24 cellular contexts compared by ENCODE assay signal in the genomic region with DNA sequence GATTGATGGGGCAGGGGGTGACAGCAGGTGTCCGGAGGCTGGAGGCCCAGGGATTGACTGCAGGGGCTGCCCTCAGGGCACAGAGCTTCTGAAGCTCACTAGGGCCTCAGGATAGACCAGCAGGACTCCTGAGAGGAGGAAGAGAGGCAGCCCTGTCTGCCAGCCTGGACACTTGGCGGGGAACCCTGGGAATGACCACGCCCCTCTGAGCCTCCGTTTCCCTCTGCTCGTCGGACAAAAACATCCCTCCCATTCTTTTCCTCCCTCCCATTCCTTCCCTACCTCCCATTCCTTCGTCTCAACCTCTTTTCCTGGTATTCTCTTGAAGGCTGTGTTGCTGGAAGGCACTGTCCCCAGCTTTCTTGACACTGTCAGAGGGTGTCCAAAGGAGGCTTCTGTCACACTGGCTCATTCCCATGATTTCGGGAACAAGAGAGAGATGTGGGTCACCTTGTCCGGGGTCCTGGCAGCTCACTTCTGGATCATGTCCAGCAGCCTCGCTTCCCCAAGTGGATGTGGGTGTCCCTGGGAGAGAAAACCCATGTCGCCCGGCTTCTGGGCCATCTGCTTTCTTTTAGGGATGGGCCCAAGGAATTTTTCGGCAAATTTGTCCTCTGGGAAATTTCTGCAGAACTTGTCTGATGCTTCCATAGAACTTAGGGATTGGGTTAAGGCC.
"Had no signal": no experiment of that assay in that cellular context is flagged by ENCODE, and none has a peak within 500 bp of the region (broad histone marks: within the 10 kb centered on the region; RNA-seq: fewer than 3 reads in every experiment).

No MANE protein-coding gene starts in this region.

- H3K9me3 Mint-ChIP-seq: endodermal cell; naive thymus-derived CD8-positive, alpha-beta T cell; neural progenitor cell; stimulated activated memory B cell treated with anti-CD40 and anti-IgM and Interleukin-4, amounts not matched to agents 10 μg/mL and 1 μg/mL and 100 μg/mL, for 72 hours had no signal

- H3K4me3 ChIP-seq: coronary artery, heart left ventricle, mucosa of descending colon, neural progenitor cell, pancreas, prostate gland, spleen, stomach, thoracic aorta, transverse colon had no signal

- H3K27ac ChIP-seq: coronary artery, heart left ventricle, neural progenitor cell, pancreas, prostate gland, spleen, stomach, thoracic aorta, transverse colon had no signal

- H3K9me3 ChIP-seq: heart left ventricle, mucosa of descending colon, pancreas, prostate gland, spleen, stomach, thoracic aorta, transverse colon had no signal

- DNase-seq: effector CD4-positive, alpha-beta T cell; endodermal cell; foreskin melanocyte; hippocampal formation; kidney glomerular epithelial cell; naive thymus-derived CD8-positive, alpha-beta T cell; nucleus accumbens; pancreas; retina; spleen; stimulated activated CD4-positive, alpha-beta T cell treated with anti-CD3 and anti-CD28 coated beads, Interleukin-15, amount 100 ng/mL, for 24 hours; stimulated activated CD4-positive, alpha-beta T cell treated with anti-CD3 and anti-CD28 coated beads, Interleukin-1b, Interleukin-23, amount 100 ng/mL, for 48 hours; stimulated activated CD4-positive, alpha-beta T cell treated with anti-CD3 and anti-CD28 coated beads, Interleukin-4, amount 100 ng/mL, for 24 hours; stomach; transverse colon had no signal

- H3K27me3 Mint-ChIP-seq: naive thymus-derived CD8-positive, alpha-beta T cell; stimulated activated memory B cell treated with anti-CD40 and anti-IgM and Interleukin-4, amounts not matched to agents 10 μg/mL and 1 μg/mL and 100 μg/mL, for 72 hours had no signal

- H3K27ac Mint-ChIP-seq: endodermal cell; stimulated activated memory B cell treated with anti-CD40 and anti-IgM and Interleukin-4, amounts not matched to agents 10 μg/mL and 1 μg/mL and 100 μg/mL, for 72 hours had no signal

- H3K4me1 ChIP-seq: pancreas, prostate gland had no signal

- ATAC-seq: heart left ventricle; mucosa of descending colon; naive thymus-derived CD8-positive, alpha-beta T cell; pancreas; sciatic nerve; stimulated activated memory B cell treated with anti-CD40 and anti-IgM and Interleukin-4, amounts not matched to agents 10 μg/mL and 1 μg/mL and 100 μg/mL, for 72 hours had no signal

- H3K9ac ChIP-seq: neural progenitor cell had no signal

- H3K4me3 Mint-ChIP-seq: endodermal cell; naive thymus-derived CD8-positive, alpha-beta T cell; neural progenitor cell; stimulated activated memory B cell treated with anti-CD40 and anti-IgM and Interleukin-4, amounts not matched to agents 10 μg/mL and 1 μg/mL and 100 μg/mL, for 72 hours had no signal

- H3K36me3 ChIP-seq: neural progenitor cell, pancreas, prostate gland, thoracic aorta, transverse colon had no signal

- FAIRE-seq: pancreas, urothelium cell line had no signal
